In the genomic region with DNA sequence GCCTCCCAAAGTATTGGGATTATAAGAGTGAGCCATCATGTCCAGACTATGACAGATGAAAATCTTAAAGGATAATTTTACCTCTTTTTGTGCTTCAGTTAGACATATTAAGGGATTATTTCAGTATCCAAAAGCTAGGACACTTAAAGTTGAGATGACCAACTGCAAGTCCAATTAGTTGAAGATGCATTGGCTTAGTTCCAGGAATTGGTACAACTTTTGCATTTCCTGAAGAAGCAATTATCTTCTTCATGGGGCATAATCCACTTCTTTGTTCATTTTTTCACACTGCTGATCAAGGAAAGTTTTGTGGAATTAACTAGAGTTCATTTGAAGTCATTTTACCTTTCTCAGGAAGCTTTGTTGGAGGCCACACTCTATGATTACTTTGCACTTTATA, we compare ENCODE assay signal across 8 cellular contexts.
"Had no signal": no experiment of that assay in that cellular context is flagged by ENCODE, and none has a peak within 500 bp of the region (broad histone marks: within the 10 kb centered on the region; RNA-seq: fewer than 3 reads in every experiment).

No MANE protein-coding gene starts in this region.

- FAIRE-seq: G401.6, GM12878, GM12891, GM12892, GM18507, GM19239 had no signal

- DNase-seq: GDM1, GF-D8 had no signal

- ATAC-seq: GM12878 had no signal

- H3K4me3 ChIP-seq: GM12878 had no signal
